8 cellular contexts compared by ENCODE assay signal in the genomic region with DNA sequence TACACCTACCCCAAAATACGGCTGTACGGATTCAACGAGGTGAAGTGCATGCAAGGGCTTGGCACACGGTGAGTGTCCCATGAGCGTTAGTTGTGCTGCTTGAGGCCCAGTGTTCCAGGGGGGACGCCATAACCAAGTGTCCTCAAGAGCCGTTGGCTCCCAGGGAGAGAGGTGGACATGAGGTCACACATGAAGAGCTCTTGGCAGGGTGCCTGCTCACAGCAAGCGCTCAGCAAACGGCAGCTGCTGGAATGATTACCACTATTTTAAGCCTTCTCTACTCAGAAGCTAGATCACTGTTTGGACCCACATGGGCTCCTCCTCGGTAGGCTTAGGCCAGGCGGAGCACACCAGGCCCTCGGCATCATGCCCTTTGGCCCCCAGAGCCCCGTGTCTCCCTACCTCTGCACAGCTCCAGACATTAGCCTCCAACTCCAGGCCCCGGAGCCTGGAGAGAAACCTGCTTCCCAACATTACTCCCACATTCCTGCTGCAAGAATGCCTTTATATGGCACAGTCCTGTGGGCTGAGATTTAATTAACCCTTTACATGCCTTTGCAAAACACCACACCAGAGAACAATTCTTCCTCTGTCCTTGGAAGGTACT.
DNase-seq lines count a peak whose midpoint lies in the region; ATAC-seq and TF ChIP-seq lines count a peak whose summit lies in the region.

No MANE protein-coding gene starts in this region.

- H3K36me3 ChIP-seq in HEK293 (ENCODE audit: control insufficient read depth in 2 of 2, insufficient read depth in 1 of 2, low read length in 2 of 2) (no peaks in the 10 kb centered on the region), SJCRH30 (no peaks in the 10 kb centered on the region)

- H3K4me3 ChIP-seq in HEK293 (ENCODE audit: low read depth, low read length) (no peak overlapping the region), SJCRH30 (no peak overlapping the region)

- H3K27ac ChIP-seq in HEK293 (ENCODE audit: extremely low read depth, low read depth, low read length) (no peak overlapping the region), SJCRH30 (peak overlapping the region; percentile 73)

- peak; percentile 99 for DNase-seq in SJCRH30
- DNase-seq in head of caudate nucleus, result peak in 35 of 42 donors; percentile 10 to 73 (median 42)
- DNase-seq in renal cortical epithelial cell (ENCODE audit: low read depth), result peak; percentile 89

- intact Hi-C loops in head of caudate nucleus (cut with DNase I), result no loop called here

- no peaks in the 10 kb centered on the region for H3K9me3 ChIP-seq in HEK293 (ENCODE audit: control insufficient read depth, insufficient read depth, low read depth, low read length)
- no peaks in the 10 kb centered on the region for H3K9me3 ChIP-seq in SJCRH30 (replicated peaks)

- POLR2A ChIA-PET in HEK293 (lab: Yijun Ruan, JAX), result interaction anchor here (1.2 kb wide), 1 partner anchor 9 kb away, joined by 6 read pairs; no protein-coding TSS in a partner anchor

- CTCF ChIA-PET in HEK293 (lab: Yijun Ruan, JAX), result interaction anchor here (0.6 to 2.5 kb wide), 2 partner anchors 89 to 264 kb away, joined by 3 to 12 read pairs; no protein-coding TSS in a partner anchor

- no peaks in the 10 kb centered on the region for H3K27me3 ChIP-seq in SJCRH30

- peaks cover 7% of the 10 kb centered on the region for H3K4me1 ChIP-seq in HEK293 (ENCODE audit: control insufficient read depth, insufficient read depth, low read length)
- peaks cover 59% of the 10 kb centered on the region for H3K4me1 ChIP-seq in SJCRH30

- ATAC-seq in GM19455 (IDR thresholded peaks at IDR 0.05; ENCODE audit: unreplicated experiment), result no peak
- no peak for ATAC-seq in HG03280 (IDR thresholded peaks at IDR 0.05; ENCODE audit: unreplicated experiment)
- ATAC-seq in GM21717 (IDR thresholded peaks at IDR 0.05; ENCODE audit: unreplicated experiment), result no peak
- no peak for ATAC-seq in HG03108 (IDR thresholded peaks at IDR 0.05; ENCODE audit: unreplicated experiment)

- no peak for TF ChIP-seq CTCF in HEK293 (tag by site-specific recombination; IDR thresholded peaks at IDR 0.05)

TF ChIP-seq in HEK293, 187 proteins besides CTCF, POLR2A, EP300 and RAD21:
- TF ChIP-seq, protein P1, sequence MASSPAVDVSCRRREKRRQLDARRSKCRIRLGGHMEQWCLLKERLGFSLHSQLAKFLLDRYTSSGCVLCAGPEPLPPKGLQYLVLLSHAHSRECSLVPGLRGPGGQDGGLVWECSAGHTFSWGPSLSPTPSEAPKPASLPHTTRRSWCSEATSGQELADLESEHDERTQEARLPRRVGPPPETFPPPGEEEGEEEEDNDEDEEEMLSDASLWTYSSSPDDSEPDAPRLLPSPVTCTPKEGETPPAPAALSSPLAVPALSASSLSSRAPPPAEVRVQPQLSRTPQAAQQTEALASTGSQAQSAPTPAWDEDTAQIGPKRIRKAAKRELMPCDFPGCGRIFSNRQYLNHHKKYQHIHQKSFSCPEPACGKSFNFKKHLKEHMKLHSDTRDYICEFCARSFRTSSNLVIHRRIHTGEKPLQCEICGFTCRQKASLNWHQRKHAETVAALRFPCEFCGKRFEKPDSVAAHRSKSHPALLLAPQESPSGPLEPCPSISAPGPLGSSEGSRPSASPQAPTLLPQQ (tag by site-specific recombination; IDR thresholded peaks at IDR 0.05), result no peak
- TF ChIP-seq, protein P2, sequence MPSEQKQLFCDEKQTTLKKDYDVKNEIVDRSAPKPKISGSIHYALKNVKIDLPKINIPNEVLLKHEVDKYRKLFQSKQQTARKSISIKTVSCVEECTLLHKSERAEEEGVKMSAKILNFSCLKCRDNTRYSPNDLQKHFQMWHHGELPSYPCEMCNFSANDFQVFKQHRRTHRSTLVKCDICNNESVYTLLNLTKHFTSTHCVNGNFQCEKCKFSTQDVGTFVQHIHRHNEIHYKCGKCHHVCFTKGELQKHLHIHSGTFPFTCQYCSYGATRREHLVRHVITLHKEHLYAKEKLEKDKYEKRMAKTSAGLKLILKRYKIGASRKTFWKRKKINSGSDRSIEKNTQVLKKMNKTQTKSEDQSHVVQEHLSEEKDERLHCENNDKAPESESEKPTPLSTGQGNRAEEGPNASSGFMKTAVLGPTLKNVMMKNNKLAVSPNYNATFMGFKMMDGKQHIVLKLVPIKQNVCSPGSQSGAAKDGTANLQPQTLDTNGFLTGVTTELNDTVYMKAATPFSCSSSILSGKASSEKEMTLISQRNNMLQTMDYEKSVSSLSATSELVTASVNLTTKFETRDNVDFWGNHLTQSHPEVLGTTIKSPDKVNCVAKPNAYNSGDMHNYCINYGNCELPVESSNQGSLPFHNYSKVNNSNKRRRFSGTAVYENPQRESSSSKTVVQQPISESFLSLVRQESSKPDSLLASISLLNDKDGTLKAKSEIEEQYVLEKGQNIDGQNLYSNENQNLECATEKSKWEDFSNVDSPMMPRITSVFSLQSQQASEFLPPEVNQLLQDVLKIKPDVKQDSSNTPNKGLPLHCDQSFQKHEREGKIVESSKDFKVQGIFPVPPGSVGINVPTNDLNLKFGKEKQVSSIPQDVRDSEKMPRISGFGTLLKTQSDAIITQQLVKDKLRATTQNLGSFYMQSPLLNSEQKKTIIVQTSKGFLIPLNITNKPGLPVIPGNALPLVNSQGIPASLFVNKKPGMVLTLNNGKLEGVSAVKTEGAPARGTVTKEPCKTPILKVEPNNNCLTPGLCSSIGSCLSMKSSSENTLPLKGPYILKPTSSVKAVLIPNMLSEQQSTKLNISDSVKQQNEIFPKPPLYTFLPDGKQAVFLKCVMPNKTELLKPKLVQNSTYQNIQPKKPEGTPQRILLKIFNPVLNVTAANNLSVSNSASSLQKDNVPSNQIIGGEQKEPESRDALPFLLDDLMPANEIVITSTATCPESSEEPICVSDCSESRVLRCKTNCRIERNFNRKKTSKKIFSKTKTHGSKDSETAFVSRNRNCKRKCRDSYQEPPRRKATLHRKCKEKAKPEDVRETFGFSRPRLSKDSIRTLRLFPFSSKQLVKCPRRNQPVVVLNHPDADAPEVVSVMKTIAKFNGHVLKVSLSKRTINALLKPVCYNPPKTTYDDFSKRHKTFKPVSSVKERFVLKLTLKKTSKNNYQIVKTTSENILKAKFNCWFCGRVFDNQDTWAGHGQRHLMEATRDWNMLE (tag by site-specific recombination; conservative IDR thresholded peaks at IDR 0.05; ENCODE audit: low read depth), result no peak
- TF ChIP-seq EGR2 (tag by site-specific recombination; IDR thresholded peaks at IDR 0.05; ENCODE audit: low read depth) (peak; percentile 49; the same call in 1 of the 2 replicates), ZNF157 (tag by site-specific recombination; IDR thresholded peaks at IDR 0.05) (no peak), ZSCAN16 (tag by site-specific recombination; IDR thresholded peaks at IDR 0.05) (no peak), ZNF133 (tag by site-specific recombination; IDR thresholded peaks at IDR 0.05) (no peak), ZIC2 (tag by site-specific recombination; IDR thresholded peaks at IDR 0.05) (peak; percentile 49), ZNF558 (tag by site-specific recombination; IDR thresholded peaks at IDR 0.05) (no peak), ZNF660 (tag by site-specific recombination; IDR thresholded peaks at IDR 0.05) (peak; percentile 66; the same call in 1 of the 2 replicates), ZFHX2 (tag by site-specific recombination; conservative IDR thresholded peaks at IDR 0.05) (peak; percentile 66), OSR2 (tag by site-specific recombination; IDR thresholded peaks at IDR 0.05) (peak; percentile 49; the same call in 1 of the 2 replicates), GLIS1 (tag by site-specific recombination; IDR thresholded peaks at IDR 0.05) (peak; percentile 43), SETDB1 (IDR thresholded peaks at IDR 0.05; ENCODE audit: insufficient read length, low read length) (peak; percentile 14), ZNF341 (tag by site-specific recombination; IDR thresholded peaks at IDR 0.05; ENCODE audit: low read depth) (peak; percentile 47), ZNF629 (tag by site-specific recombination; IDR thresholded peaks at IDR 0.05) (peak; percentile 47; the same call in 1 of the 2 replicates)
- TF ChIP-seq, protein P3, sequence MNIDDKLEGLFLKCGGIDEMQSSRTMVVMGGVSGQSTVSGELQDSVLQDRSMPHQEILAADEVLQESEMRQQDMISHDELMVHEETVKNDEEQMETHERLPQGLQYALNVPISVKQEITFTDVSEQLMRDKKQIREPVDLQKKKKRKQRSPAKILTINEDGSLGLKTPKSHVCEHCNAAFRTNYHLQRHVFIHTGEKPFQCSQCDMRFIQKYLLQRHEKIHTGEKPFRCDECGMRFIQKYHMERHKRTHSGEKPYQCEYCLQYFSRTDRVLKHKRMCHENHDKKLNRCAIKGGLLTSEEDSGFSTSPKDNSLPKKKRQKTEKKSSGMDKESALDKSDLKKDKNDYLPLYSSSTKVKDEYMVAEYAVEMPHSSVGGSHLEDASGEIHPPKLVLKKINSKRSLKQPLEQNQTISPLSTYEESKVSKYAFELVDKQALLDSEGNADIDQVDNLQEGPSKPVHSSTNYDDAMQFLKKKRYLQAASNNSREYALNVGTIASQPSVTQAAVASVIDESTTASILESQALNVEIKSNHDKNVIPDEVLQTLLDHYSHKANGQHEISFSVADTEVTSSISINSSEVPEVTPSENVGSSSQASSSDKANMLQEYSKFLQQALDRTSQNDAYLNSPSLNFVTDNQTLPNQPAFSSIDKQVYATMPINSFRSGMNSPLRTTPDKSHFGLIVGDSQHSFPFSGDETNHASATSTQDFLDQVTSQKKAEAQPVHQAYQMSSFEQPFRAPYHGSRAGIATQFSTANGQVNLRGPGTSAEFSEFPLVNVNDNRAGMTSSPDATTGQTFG (tag by site-specific recombination; IDR thresholded peaks at IDR 0.05; ENCODE audit: borderline replicate concordance), result no peak

Comparison
In these comparisons a context has a peak if more than half of its experiments do, and no peak if none do; other contexts are left out.
1. DNase-seq: peak in every context shown above with its lines; median percentile 99 in SJCRH30; 89 in renal cortical epithelial cell; 42 in head of caudate nucleus.